Comparison of ENCODE assay signal across 8 cellular contexts in genomic region chr3:67384790-67385397, GRCh38.
DNase-seq lines count a peak whose midpoint lies in the region; ATAC-seq, FAIRE-seq and TF ChIP-seq lines count a peak whose summit lies in the region.

No MANE protein-coding gene starts in this region.

- H3K27me3 ChIP-seq in pancreas, result no peaks in the 10 kb centered on the region

- H3K27ac ChIP-seq in pancreas, result no peak overlapping the region

- peak; percentile 10 for DNase-seq in NCI-H2196 (lab: John Stamatoyannopoulos, UW; ENCODE audit: unreplicated experiment)
- DNase-seq in NCI-H2196 treated with DMSO at 0.1 percent for 48 hours (lab: John Stamatoyannopoulos, UW; ENCODE audit: unreplicated experiment), result no peak
- peak; percentile 37 for DNase-seq in MV-4-11 (lab: John Stamatoyannopoulos, UW)
- DNase-seq in activated CD4-positive, CD25-positive, alpha-beta regulatory T cell treated with anti-CD3 and anti-CD28 coated beads, Interleukin-2, amount 50 U/mL, for 72 hours, result peak; percentile 41
- peak; percentile 79 for DNase-seq in epithelial cell of esophagus (ENCODE audit: low read depth)
- DNase-seq in pancreas, result peak in 4 of 6 donors; percentile 7 to 66 (median 40)

- ATAC-seq in pancreas (peak in 3 of 4 donors; percentile 71 to 82 (median 75)), HG02798 (IDR thresholded peaks at IDR 0.05; ENCODE audit: poor library complexity, unreplicated experiment) (no peak), HG03097 (IDR thresholded peaks at IDR 0.05; ENCODE audit: low FRiP score, unreplicated experiment) (no peak)

- no peaks in the 10 kb centered on the region for H3K4me1 ChIP-seq in pancreas

- H3K4me3 ChIP-seq in epithelial cell of esophagus (ENCODE audit: low read length) (no peak overlapping the region), pancreas (no peak overlapping the region)

- no peak for FAIRE-seq in pancreas (lab: Jason Lieb, UNC)

- TF ChIP-seq CTCF in epithelial cell of esophagus (IDR thresholded peaks at IDR 0.05; ENCODE audit: insufficient read depth, low read depth, low read length, missing control alignments) (peak; percentile 78), pancreas (IDR thresholded peaks at IDR 0.05) (peak in 3 of 4 donors; percentile 19 to 26 (median 25))

- WGBS in pancreas, 2 donors, result 59 to 66% methylated on average over 10 of the region's 10 CpGs

- H3K9me3 ChIP-seq in pancreas, result no peaks in the 10 kb centered on the region

- no peaks in the 10 kb centered on the region for H3K36me3 ChIP-seq in pancreas

- intact Hi-C loops in pancreas (cut with DNase I), result loop anchor here in 1 of 3 donors (10.0 kb wide), 1 partner anchor 1490 kb away; no protein-coding TSS in a partner anchor

Comparison
In these comparisons a context has a peak if more than half of its experiments do, and no peak if none do; other contexts are left out.
1. ATAC-seq: peak in pancreas (3 of 4); none in HG02798 (single experiment) and HG03097 (single experiment).